1 cellular context compared by ENCODE assay signal in the genomic region with DNA sequence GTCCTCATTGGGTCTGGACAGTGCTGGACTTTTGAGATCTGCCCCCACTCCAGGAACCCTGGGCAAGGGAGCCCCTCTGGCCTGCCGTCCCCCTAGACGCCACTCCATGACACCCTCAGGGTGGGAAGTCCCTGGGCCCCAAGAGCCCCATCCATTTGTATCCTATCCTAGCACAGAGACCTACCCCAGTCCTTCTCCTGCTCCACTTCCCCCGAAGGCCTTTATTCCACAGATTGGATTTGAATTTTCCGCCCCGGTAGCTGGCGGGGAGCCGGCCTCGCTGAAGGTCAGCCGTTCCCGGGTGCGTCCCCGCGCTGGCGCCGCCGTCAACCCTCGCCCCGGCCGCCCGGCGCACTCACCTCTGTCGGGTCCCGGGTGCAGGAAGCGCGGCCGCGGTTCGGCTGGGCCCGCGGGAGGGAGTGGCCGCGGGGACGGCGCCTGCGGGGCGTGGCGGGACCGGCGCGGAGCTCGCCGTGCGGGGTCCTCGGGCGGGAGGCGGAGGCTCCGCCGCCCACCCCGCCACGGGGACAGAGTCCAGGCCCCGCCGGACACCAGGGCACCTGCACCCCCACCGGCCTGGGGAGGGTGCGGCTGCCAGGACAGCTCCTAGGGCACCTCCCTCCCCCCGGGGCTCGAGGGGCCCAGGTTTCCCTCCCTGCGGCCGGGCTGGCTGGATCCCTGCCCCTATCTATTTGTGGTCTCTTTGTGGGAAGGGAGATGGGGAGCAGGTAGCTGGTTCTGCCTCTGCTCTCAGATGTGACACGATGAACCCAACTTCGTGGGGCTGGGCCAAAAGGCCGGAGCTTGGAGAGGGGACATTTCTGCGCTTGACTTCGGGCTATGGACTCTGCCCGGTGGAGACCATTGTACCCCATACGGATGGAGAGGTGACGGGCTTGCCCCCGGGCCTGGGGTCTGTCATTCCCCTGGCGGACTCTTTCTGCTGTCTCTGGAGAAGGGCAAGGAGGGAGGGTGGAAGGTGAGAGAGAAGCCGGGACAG.
TF ChIP-seq lines count a peak whose summit lies in the region.

No MANE protein-coding gene starts in this region.

TF ChIP-seq in GM12878, 131 proteins besides CTCF, POLR2A, EP300 and RAD21 (continued from another document):
- TF ChIP-seq SUPT20H (IDR thresholded peaks at IDR 0.05; ENCODE audit: borderline replicate concordance, control insufficient read depth, low read depth, low read length) (no peak), RCOR1 (conservative IDR thresholded peaks at IDR 0.05; ENCODE audit: low read depth, low read length) (no peak), DPF2 (IDR thresholded peaks at IDR 0.05) (0 out of 2 replicates have a peak, but pooled peaks have one; percentile 39), PAX5 (IDR thresholded peaks at IDR 0.05; ENCODE audit: borderline replicate concordance, low read depth, low read length) (no peak)
- TF ChIP-seq, protein P1, sequence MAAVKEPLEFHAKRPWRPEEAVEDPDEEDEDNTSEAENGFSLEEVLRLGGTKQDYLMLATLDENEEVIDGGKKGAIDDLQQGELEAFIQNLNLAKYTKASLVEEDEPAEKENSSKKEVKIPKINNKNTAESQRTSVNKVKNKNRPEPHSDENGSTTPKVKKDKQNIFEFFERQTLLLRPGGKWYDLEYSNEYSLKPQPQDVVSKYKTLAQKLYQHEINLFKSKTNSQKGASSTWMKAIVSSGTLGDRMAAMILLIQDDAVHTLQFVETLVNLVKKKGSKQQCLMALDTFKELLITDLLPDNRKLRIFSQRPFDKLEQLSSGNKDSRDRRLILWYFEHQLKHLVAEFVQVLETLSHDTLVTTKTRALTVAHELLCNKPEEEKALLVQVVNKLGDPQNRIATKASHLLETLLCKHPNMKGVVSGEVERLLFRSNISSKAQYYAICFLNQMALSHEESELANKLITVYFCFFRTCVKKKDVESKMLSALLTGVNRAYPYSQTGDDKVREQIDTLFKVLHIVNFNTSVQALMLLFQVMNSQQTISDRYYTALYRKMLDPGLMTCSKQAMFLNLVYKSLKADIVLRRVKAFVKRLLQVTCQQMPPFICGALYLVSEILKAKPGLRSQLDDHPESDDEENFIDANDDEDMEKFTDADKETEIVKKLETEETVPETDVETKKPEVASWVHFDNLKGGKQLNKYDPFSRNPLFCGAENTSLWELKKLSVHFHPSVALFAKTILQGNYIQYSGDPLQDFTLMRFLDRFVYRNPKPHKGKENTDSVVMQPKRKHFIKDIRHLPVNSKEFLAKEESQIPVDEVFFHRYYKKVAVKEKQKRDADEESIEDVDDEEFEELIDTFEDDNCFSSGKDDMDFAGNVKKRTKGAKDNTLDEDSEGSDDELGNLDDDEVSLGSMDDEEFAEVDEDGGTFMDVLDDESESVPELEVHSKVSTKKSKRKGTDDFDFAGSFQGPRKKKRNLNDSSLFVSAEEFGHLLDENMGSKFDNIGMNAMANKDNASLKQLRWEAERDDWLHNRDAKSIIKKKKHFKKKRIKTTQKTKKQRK (IDR thresholded peaks at IDR 0.05; ENCODE audit: low read depth, low read length): no peak
- TF ChIP-seq, protein P2, sequence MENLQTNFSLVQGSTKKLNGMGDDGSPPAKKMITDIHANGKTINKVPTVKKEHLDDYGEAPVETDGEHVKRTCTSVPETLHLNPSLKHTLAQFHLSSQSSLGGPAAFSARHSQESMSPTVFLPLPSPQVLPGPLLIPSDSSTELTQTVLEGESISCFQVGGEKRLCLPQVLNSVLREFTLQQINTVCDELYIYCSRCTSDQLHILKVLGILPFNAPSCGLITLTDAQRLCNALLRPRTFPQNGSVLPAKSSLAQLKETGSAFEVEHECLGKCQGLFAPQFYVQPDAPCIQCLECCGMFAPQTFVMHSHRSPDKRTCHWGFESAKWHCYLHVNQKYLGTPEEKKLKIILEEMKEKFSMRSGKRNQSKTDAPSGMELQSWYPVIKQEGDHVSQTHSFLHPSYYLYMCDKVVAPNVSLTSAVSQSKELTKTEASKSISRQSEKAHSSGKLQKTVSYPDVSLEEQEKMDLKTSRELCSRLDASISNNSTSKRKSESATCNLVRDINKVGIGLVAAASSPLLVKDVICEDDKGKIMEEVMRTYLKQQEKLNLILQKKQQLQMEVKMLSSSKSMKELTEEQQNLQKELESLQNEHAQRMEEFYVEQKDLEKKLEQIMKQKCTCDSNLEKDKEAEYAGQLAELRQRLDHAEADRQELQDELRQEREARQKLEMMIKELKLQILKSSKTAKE (IDR thresholded peaks at IDR 0.05; ENCODE audit: low read depth, poor library complexity, severe bottlenecking): no peak
